Comparison of ENCODE assay signal across 17 cellular contexts in genomic region chr13:38228322-38228721, GRCh38.
A peak's percentile ranks its signal among the peaks of the same experiment; 100 is the strongest.
DNase-seq lines count a peak whose midpoint lies in the region; FAIRE-seq and TF ChIP-seq lines count a peak whose summit lies in the region.
"Had no signal": no experiment of that assay in that cellular context is flagged by ENCODE, and none has a peak within 500 bp of the region (broad histone marks: within the 10 kb centered on the region; RNA-seq: fewer than 3 reads in every experiment).

No MANE protein-coding gene starts in this region.

- no peaks in the 10 kb centered on the region for H3K4me1 ChIP-seq in H1 (replicated peaks in 1 of 4; ENCODE audit: control insufficient read depth in 3 of 4, insufficient read depth in 4 of 4, low read length in 3 of 4)
- H3K4me1 ChIP-seq: A549, Caco-2 had no signal

- no peaks in the 10 kb centered on the region for H3K23me2 ChIP-seq in H1 (ENCODE audit: low read depth, low read length)

- no peak overlapping the region for H4K91ac ChIP-seq in H1 (replicated peaks; ENCODE audit: insufficient read length, low read length)

- peak; percentile 18 for DNase-seq in NCI-H1436 (lab: John Stamatoyannopoulos, UW)
- peak; percentile 18 for DNase-seq in NCI-H1436 treated with DMSO at 0.1 percent for 48 hours (lab: John Stamatoyannopoulos, UW)
- DNase-seq in NCI-H748 treated with DMSO at 0.1 percent for 48 hours (lab: John Stamatoyannopoulos, UW): peak; percentile 10
- no peak for DNase-seq in H1 (ENCODE audit: low read depth in 1 of 2, low spot score in 2 of 2)
- DNase-seq in retina: no peak
- no peak for DNase-seq in middle frontal gyrus (ENCODE audit: extremely low spot score, low spot score)
- no peak for DNase-seq in 8988T
- DNase-seq: AML-193; Caco-2; CD4-positive, alpha-beta T cell; GOT3; H9 had no signal

- no peak overlapping the region for H3K14ac ChIP-seq in H1 (ENCODE audit: insufficient read length)

- H3K36me3 ChIP-seq in H1 (ENCODE audit: control insufficient read depth in 2 of 4, insufficient read depth in 4 of 4, low read length in 3 of 4): no peaks in the 10 kb centered on the region

- no peak overlapping the region for H3K4me3 ChIP-seq in H1 (ENCODE audit: extremely low read depth in 1 of 4, insufficient read depth in 2 of 4, low read depth in 3 of 4, low read length in 4 of 4)
- H3K4me3 ChIP-seq: A549 had no signal

- no peak overlapping the region for H2BK5ac ChIP-seq in H1 (ENCODE audit: low read depth, low read length)

- no peak overlapping the region for H2BK12ac ChIP-seq in H1 (ENCODE audit: low read depth, low read length)

- no peak overlapping the region for H3K23ac ChIP-seq in H1 (ENCODE audit: insufficient read length)

- H2BK15ac ChIP-seq in H1 (ENCODE audit: low read length): no peak overlapping the region

- no peak overlapping the region for H3K4ac ChIP-seq in H1 (replicated peaks; ENCODE audit: insufficient read length, low read depth, low read length)

- no peak overlapping the region for H3K18ac ChIP-seq in H1 (ENCODE audit: extremely low read depth, low read length)

- no peak for FAIRE-seq in H1 (lab: Jason Lieb, UNC)
- FAIRE-seq: A549, D721Med, G401.6, HepG2 had no signal

- H3K27me3 ChIP-seq in H1 (replicated peaks in 1 of 4; ENCODE audit: control insufficient read depth in 3 of 4, extremely low read depth in 1 of 4, insufficient read depth in 3 of 4, low read length in 3 of 4): no peaks in the 10 kb centered on the region

- H3K9ac ChIP-seq in H1 (replicated peaks in 1 of 4; ENCODE audit: extremely low read depth in 1 of 4, low read depth in 3 of 4, low read length in 3 of 4): no peak overlapping the region

- H3K56ac ChIP-seq in H1 (replicated peaks; ENCODE audit: insufficient read length, low read depth, low read length): no peak overlapping the region

- H3K79me2 ChIP-seq in H1 (ENCODE audit: control insufficient read depth in 1 of 2, insufficient read depth in 2 of 2, low read length in 2 of 2): no peaks in the 10 kb centered on the region

- TF ChIP-seq POLR2A in H1 (IDR thresholded peaks at IDR 0.05; ENCODE audit: control extremely low read depth in 1 of 2, low read depth in 2 of 2, low read length in 2 of 2): no peak

- POLR2A ChIA-PET in H1 (lab: Charles Lee; ENCODE audit: partially characterized antibody): no interaction called here

- H3K79me1 ChIP-seq in H1 (ENCODE audit: low read depth, low read length): no peaks in the 10 kb centered on the region

- H2BK120ac ChIP-seq in H1 (replicated peaks; ENCODE audit: low read depth, low read length): no peak overlapping the region

- H3K9me3 ChIP-seq in H1 (ENCODE audit: insufficient read depth in 2 of 2, low read depth in 1 of 2, low read length in 1 of 2): no peaks in the 10 kb centered on the region
- H3K9me3 ChIP-seq: A549, Caco-2 had no signal

- 89% methylated on average over 2 of the region's 2 CpGs; no CpG with 5 or more reads in 1 of the 2 experiments for WGBS in H1 (ENCODE audit: extremely low coverage in 1 of 2, insufficient coverage in 1 of 2, insufficient read length in 1 of 2, insufficient replicate concordance in 2 of 2, low coverage in 1 of 2, low lambda C conversion rate in 2 of 2, missing lambda C conversion rate in 1 of 2), 2 experiments

- no peak for TF ChIP-seq CTCF in H1 (IDR thresholded peaks at IDR 0.05; ENCODE audit: control extremely low read depth in 1 of 3, insufficient read depth in 1 of 3, low read depth in 1 of 3, low read length in 3 of 3)

- H4K20me1 ChIP-seq in H1 (replicated peaks in 1 of 2; ENCODE audit: control insufficient read depth in 1 of 2, insufficient read depth in 2 of 2, low read length in 2 of 2): no peaks in the 10 kb centered on the region

- TF ChIP-seq RAD21 in H1 (IDR thresholded peaks at IDR 0.05 in 1 of 2, conservative IDR thresholded peaks at IDR 0.05 in 1 of 2; ENCODE audit: low read depth in 2 of 2, low read length in 2 of 2): no peak

- no peak overlapping the region for H2AK5ac ChIP-seq in H1 (ENCODE audit: low read depth, low read length)

- H2BK20ac ChIP-seq in H1 (ENCODE audit: low read length): no peak overlapping the region

- no peak overlapping the region for H3K27ac ChIP-seq in H1 (ENCODE audit: low read depth, low read length)
- H3K27ac ChIP-seq: A549, C4-2B had no signal

- peak overlapping the region; percentile 26; the same call in 1 of the 2 replicates for H2AFZ ChIP-seq in H1 (ENCODE audit: low read length)

- no peak overlapping the region for H4K5ac ChIP-seq in H1 (ENCODE audit: insufficient read length, low read depth, low read length)

- TF ChIP-seq EP300 in H1 (IDR thresholded peaks at IDR 0.05; ENCODE audit: borderline replicate concordance in 1 of 2, low read depth in 2 of 2, low read length in 2 of 2): no peak

- no peak overlapping the region for H4K8ac ChIP-seq in H1 (ENCODE audit: extremely low read depth, insufficient read depth, low read length)

- CTCF ChIA-PET in H1 (lab: Charles Lee; ENCODE audit: partially characterized antibody): interaction anchor here (1.2 to 1.7 kb wide), 2 partner anchors 8 to 644 kb away, joined by 3 to 4 read pairs; no protein-coding TSS in a partner anchor

- H3K4me2 ChIP-seq in H1 (ENCODE audit: insufficient read depth in 1 of 2, low read depth in 2 of 2, low read length in 2 of 2): no peak overlapping the region
- H3K4me2 ChIP-seq: A549 had no signal

TF ChIP-seq in H1, 55 proteins besides CTCF, POLR2A, EP300 and RAD21:
- no peak for TF ChIP-seq RFX5 (IDR thresholded peaks at IDR 0.05; ENCODE audit: borderline replicate concordance, low read depth, low read length)
- no peak for TF ChIP-seq BCL11A (IDR thresholded peaks at IDR 0.05; ENCODE audit: low read depth in 2 of 2, low read length in 2 of 2)
- no peak for TF ChIP-seq CREB1 (IDR thresholded peaks at IDR 0.05)
- TF ChIP-seq ZNF274 (IDR thresholded peaks at IDR 0.05; ENCODE audit: borderline replicate concordance, extremely low read depth, low read length): no peak
- TF ChIP-seq E2F6 (IDR thresholded peaks at IDR 0.05): no peak
- TF ChIP-seq NRF1 (IDR thresholded peaks at IDR 0.05; ENCODE audit: low read depth, low read length): no peak
- no peak for TF ChIP-seq JUND (IDR thresholded peaks at IDR 0.05; ENCODE audit: low read length)
TF ChIP-seq in H1: peak in this region for 0.

Comparison
In these comparisons a context has a peak if more than half of its experiments do, and no peak if none do; other contexts are left out.
1. DNase-seq: peak in NCI-H1436 (single experiment), NCI-H1436 treated with DMSO at 0.1 percent for 48 hours (single experiment) and NCI-H748 treated with DMSO at 0.1 percent for 48 hours (single experiment); none in H1 (0 of 2), retina (single experiment), middle frontal gyrus (single experiment) and 8988T (single experiment).